8 cellular contexts compared by ENCODE assay signal in the genomic region with DNA sequence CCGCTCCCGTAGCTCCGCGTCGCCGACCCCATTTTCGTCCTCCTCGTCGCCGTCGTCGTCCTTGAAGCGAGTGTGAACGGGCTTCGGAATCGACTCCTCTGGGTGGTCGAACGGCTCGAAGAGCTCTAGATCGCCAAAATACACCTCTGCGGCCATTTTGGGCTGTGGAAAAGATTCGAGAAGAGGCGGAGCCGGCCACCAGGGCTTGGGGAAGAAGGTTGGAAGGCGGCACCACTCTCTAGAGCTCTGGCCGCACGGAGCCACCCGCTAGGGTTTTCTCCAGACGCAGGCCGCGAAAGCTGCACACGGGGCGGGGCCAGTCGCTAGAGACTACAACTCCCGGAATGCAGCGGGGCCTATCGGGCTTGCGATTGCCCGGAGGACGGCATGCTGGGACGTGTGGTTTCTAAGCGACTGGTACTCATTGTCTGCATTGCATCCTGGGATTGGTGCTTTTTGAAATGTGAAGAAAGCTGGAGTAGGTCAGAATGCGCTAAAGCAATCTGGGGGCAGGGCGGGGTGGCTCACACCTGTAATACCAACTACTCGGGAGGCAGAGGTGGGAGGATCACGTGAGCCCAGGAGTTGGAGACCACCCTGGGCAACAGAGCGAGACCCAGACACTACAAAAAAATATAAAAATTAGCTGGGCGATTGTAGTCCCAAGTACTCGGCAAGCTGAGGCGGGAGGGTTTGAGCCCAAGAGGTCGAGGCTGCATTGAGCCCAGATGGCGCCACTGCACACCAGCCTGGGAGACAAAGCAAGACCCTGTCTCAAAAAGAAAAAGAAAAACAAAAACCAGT. TPM values are rescaled to one million over a fixed set of nuclear protein-coding genes. Genes with fewer than 3 reads are reported as not detected.
DNase-seq lines count a peak whose midpoint lies in the region; ATAC-seq and TF ChIP-seq lines count a peak whose summit lies in the region.

Gene ZCCHC8 (minus strand): TSS at position 248 of the 804 bp plus-strand sequence. CDS start 92 bp downstream, at position 156.

- peaks cover 10% of the 10 kb centered on the region for H3K27me3 Mint-ChIP-seq in endothelial cell (ENCODE audit: unreplicated experiment)

- H4K20me1 ChIP-seq in OCI-LY3 (ENCODE audit: insufficient read depth, low read length), result 0 out of 2 replicates have a peak, but pooled peaks cover 3% of the 10 kb centered on the region

- H3K36me3 ChIP-seq in OCI-LY3 (replicated peaks; ENCODE audit: low read depth, low read length), result peaks cover 31% of the 10 kb centered on the region

- peak within 1 kb of the TSS; percentile 90 for H3K27ac ChIP-seq in OCI-LY3 (ENCODE audit: low read length)

- H3K4me3 ChIP-seq in OCI-LY3 (ENCODE audit: low read length), result peak within 1 kb of the TSS; percentile 87

- H3K27ac Mint-ChIP-seq in endothelial cell (ENCODE audit: unreplicated experiment), result peak within 1 kb of the TSS; percentile 98

- TF ChIP-seq CTCF in OCI-LY3 (IDR thresholded peaks at IDR 0.05; ENCODE audit: low read depth, low read length) (peak; percentile 10; the same call in 1 of the 2 replicates), endothelial cell (IDR thresholded peaks at IDR 0.05; ENCODE audit: unreplicated experiment) (no peak)

- H3K4me2 ChIP-seq in OCI-LY3 (ENCODE audit: low read length), result peak within 1 kb of the TSS; percentile 65

- H2AFZ ChIP-seq in OCI-LY3 (ENCODE audit: low read depth, low read length), result peak within 1 kb of the TSS; percentile 62

- H3K4me1 ChIP-seq in OCI-LY3 (ENCODE audit: low read length), result peaks cover 28% of the 10 kb centered on the region

- H3K9me3 ChIP-seq in OCI-LY3 (ENCODE audit: insufficient read depth, low read length), result no peaks in the 10 kb centered on the region

- H3K36me3 Mint-ChIP-seq in endothelial cell (ENCODE audit: low read depth, unreplicated experiment), result peaks cover 15% of the 10 kb centered on the region

- peak; percentile 85 for ATAC-seq in GM21515 (IDR thresholded peaks at IDR 0.05; ENCODE audit: unreplicated experiment)

- peaks cover 15% of the 10 kb centered on the region for H3K4me1 Mint-ChIP-seq in endothelial cell (ENCODE audit: unreplicated experiment)

- peak within 1 kb of the TSS; percentile 97 for H3K4me3 Mint-ChIP-seq in endothelial cell (ENCODE audit: unreplicated experiment)

- DNase-seq in DMS 273 treated with DMSO at 0.1 percent for 48 hours (lab: John Stamatoyannopoulos, UW) (peak; percentile 94), HuH-7 (ENCODE audit: low spot score) (peak; percentile 76), endothelial cell (ENCODE audit: low spot score) (peak; percentile 94), midbrain (lab: John Stamatoyannopoulos, UW) (peak; percentile 99)
- peak; percentile 96 for DNase-seq in activated CD8-positive, alpha-beta memory T cell treated with anti-CD3 and anti-CD28 coated beads, Interleukin-2, amount 50 U/mL, for 48 hours
- peak; percentile 91 for DNase-seq in stimulated activated CD8-positive, alpha-beta memory T cell treated with anti-CD3 and anti-CD28 coated beads, Interleukin-2, amount 100 ng/mL, for 1 hour (ENCODE audit: low read depth in 2 of 2)

- no peaks in the 10 kb centered on the region for H3K27me3 ChIP-seq in OCI-LY3 (ENCODE audit: low read depth, low read length)

- H3K9me3 Mint-ChIP-seq in endothelial cell (ENCODE audit: unreplicated experiment), result no peaks in the 10 kb centered on the region

- peaks cover 42% of the 10 kb centered on the region for H3K79me2 ChIP-seq in OCI-LY3 (ENCODE audit: low read length)

- peak within 1 kb of the TSS; percentile 94 for H3K9ac ChIP-seq in OCI-LY3 (ENCODE audit: low read length)

RNA-seq across cellular contexts. Expression of gene ZCCHC8, which starts in this region (rescaled TPM):
- total RNA-seq in endothelial cell (ENCODE audit: unreplicated experiment), result 18.6 TPM

Comparison
In these comparisons a context has a peak if more than half of its experiments do, and no peak if none do; other contexts are left out.
1. Peak in every context shown above with its lines: DNase-seq, ATAC-seq, H3K4me3 ChIP-seq and H3K27ac ChIP-seq.